In the genomic region with DNA sequence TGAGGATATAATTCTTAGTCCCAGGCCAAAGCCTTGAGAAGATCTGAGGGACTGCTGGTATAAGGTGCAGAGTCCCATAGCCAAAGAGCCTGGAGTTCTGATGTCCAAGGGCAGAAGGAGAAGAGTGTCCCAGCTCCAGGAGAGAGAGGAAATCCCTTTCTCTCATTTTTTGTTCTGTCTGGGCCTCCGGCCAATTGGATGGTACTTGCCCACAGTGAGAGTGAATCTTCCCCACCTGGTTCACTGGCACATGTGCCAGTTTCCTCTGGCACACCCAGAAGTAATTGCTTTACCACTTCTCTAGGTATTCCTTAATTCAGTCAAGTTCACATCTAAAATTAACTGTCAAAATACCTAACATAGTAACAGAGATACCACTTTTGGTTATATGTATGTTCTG, we compare ENCODE assay signal across 20 cellular contexts.
"Had no signal": no experiment of that assay in that cellular context is flagged by ENCODE, and none has a peak within 500 bp of the region (broad histone marks: within the 10 kb centered on the region; RNA-seq: fewer than 3 reads in every experiment).

No MANE protein-coding gene starts in this region.

- H3K4me1 Mint-ChIP-seq: activated CD4-positive, alpha-beta T cell treated with anti-CD3 and anti-CD28 coated beads, Interleukin-2, amount 10 ng/mL, durations not matched to agents 7 days and 5 days; neural progenitor cell had no signal

- H3K36me3 ChIP-seq: ovary had no signal

- DNase-seq: activated CD4-positive, alpha-beta T cell treated with anti-CD3 and anti-CD28 coated beads, Interleukin-2, amount 10 ng/mL, durations not matched to agents 7 days and 5 days; activated CD4-positive, CD25-positive, alpha-beta regulatory T cell treated with anti-CD3 and anti-CD28 coated beads, Interleukin-2, amount 50 U/mL, for 72 hours; activated CD8-positive, alpha-beta T cell treated with anti-CD3 and anti-CD28 coated beads, Interleukin-2, amount 10 ng/mL, durations not matched to agents 7 days and 5 days; activated naive CD4-positive, alpha-beta T cell; activated naive CD8-positive, alpha-beta T cell treated with anti-CD3 and anti-CD28 coated beads for 36 hours; amygdala; effector CD4-positive, alpha-beta T cell; heart left ventricle; islet precursor cell; lower lobe of right lung; naive B cell; ovary; psoas muscle; stimulated activated CD4-positive, alpha-beta T cell treated with anti-CD3 and anti-CD28 coated beads, Interleukin-4, amount 100 ng/mL, for 24 hours; stimulated activated naive CD8-positive, alpha-beta T cell treated with anti-CD3 and anti-CD28 coated beads, Interleukin-15, Interleukin-2, amounts not matched to agents 100 U/mL and 50 U/mL, for 24 hours; upper lobe of left lung had no signal

- ATAC-seq: activated CD8-positive, alpha-beta T cell treated with anti-CD3 and anti-CD28 coated beads, Interleukin-2, amount 10 ng/mL, durations not matched to agents 7 days and 5 days; heart left ventricle; lower lobe of right lung; psoas muscle; stimulated activated naive CD8-positive, alpha-beta T cell treated with anti-CD3 and anti-CD28 coated beads, Interleukin-15, Interleukin-2, amounts not matched to agents 100 U/mL and 50 U/mL, for 24 hours had no signal

- H3K27ac ChIP-seq: heart left ventricle, lower lobe of right lung, neural progenitor cell, ovary, psoas muscle, right atrium auricular region, upper lobe of left lung, VCaP had no signal

- H3K27me3 Mint-ChIP-seq: activated CD4-positive, alpha-beta T cell treated with anti-CD3 and anti-CD28 coated beads, Interleukin-2, amount 10 ng/mL, durations not matched to agents 7 days and 5 days; activated naive CD8-positive, alpha-beta T cell treated with anti-CD3 and anti-CD28 coated beads for 36 hours; naive B cell had no signal

- H3K27ac Mint-ChIP-seq: activated CD4-positive, alpha-beta T cell treated with anti-CD3 and anti-CD28 coated beads, Interleukin-2, amount 10 ng/mL, durations not matched to agents 7 days and 5 days; activated CD8-positive, alpha-beta T cell treated with anti-CD3 and anti-CD28 coated beads, Interleukin-2, amount 10 ng/mL, durations not matched to agents 7 days and 5 days; activated naive CD8-positive, alpha-beta T cell treated with anti-CD3 and anti-CD28 coated beads for 36 hours; activated T-helper 2 cell treated with anti-CD3 and anti-CD28 coated beads, Interferon-gamma antibody, Interleukin-2, Interleukin-4, amounts not matched to agents 10 μg/mL and 5 μg/mL and 100 μg/mL, durations not matched to agents 14 hours and 24 hours and 36 hours; neural progenitor cell had no signal

- H3K27me3 ChIP-seq: heart left ventricle, neural progenitor cell, ovary, right atrium auricular region, upper lobe of left lung had no signal

- H3K4me1 ChIP-seq: lower lobe of right lung, neural progenitor cell, psoas muscle, right atrium auricular region, upper lobe of left lung had no signal

- H3K9me3 Mint-ChIP-seq: activated CD4-positive, alpha-beta T cell treated with anti-CD3 and anti-CD28 coated beads, Interleukin-2, amount 10 ng/mL, durations not matched to agents 7 days and 5 days; activated naive CD8-positive, alpha-beta T cell treated with anti-CD3 and anti-CD28 coated beads for 36 hours; activated T-helper 2 cell treated with anti-CD3 and anti-CD28 coated beads, Interferon-gamma antibody, Interleukin-2, Interleukin-4, amounts not matched to agents 10 μg/mL and 5 μg/mL and 100 μg/mL, durations not matched to agents 14 hours and 24 hours and 36 hours; naive B cell; neural progenitor cell had no signal

- H3K4me3 Mint-ChIP-seq: activated CD4-positive, alpha-beta T cell treated with anti-CD3 and anti-CD28 coated beads, Interleukin-2, amount 10 ng/mL, durations not matched to agents 7 days and 5 days; activated CD8-positive, alpha-beta T cell treated with anti-CD3 and anti-CD28 coated beads, Interleukin-2, amount 10 ng/mL, durations not matched to agents 7 days and 5 days; activated naive CD8-positive, alpha-beta T cell treated with anti-CD3 and anti-CD28 coated beads for 36 hours; naive B cell; neural progenitor cell had no signal

- H3K9me3 ChIP-seq: heart left ventricle, lower lobe of right lung, ovary, psoas muscle, right atrium auricular region, upper lobe of left lung had no signal

- H3K4me3 ChIP-seq: heart left ventricle, lower lobe of right lung, neural progenitor cell, ovary, psoas muscle, right atrium auricular region, upper lobe of left lung had no signal
